Comparison of ENCODE assay signal across 8 cellular contexts in the genomic region with DNA sequence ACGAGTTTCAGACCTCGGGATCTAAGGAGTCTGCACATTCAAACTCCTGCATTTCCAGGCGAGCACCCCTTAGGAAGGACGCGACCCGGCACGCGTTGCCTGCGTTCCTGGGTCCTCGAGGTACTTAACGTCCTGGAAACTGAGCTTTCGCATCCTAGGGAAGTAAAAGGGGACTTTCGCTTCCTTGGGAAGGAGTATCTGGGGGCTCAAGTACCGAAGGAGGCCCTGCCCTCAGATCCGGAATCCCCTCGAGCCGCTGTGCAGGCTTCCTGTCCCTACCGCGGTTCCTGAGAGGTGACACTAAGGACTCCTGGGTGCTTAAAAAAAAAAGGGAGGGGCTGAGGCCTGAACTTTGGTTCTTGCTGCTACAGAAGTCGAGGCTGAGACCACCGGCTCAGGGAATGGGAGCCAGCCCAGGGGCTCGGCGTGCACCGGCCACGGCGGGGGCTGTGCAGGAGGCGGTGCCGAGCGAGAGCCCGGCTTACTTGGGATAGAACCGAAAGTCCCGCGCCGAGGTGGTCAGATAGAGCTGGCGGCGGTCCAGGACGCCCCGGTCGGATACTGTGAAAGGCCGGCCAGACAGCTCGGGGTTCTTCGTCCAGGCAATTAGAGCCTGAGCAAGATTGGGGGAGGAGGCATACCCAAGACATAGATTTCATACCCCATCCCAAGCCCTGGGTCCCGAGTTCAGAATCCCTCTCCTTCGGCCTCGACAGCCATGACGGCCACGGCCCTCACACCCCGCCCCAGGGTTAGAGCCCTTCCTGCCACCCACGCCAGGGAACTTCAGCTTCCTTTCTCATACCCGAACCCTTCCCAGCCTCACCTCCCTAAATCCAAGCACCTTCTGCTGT. TPM values are rescaled to one million over a fixed set of nuclear protein-coding genes. Genes with fewer than 3 reads are reported as not detected.
A peak's percentile ranks its signal among the peaks of the same experiment; 100 is the strongest.
DNase-seq lines count a peak whose midpoint lies in the region; FAIRE-seq and TF ChIP-seq lines count a peak whose summit lies in the region.
"Not testable (repeated sequence)": the region's sequence is repeated elsewhere in the genome, so short reads cannot be mapped to it uniquely, and the experiment has no call there.

No MANE protein-coding gene starts in this region.

- DNase-seq in BE2C; H54 (ENCODE audit: insufficient read length, low spot score): not testable (repeated sequence)
- DNase-seq in PC-9, result peak in 1 of 2 experiments; percentile 36
- DNase-seq in activated T-cell treated with anti-CD3 and anti-CD28 coated beads, Interleukin-2, amount 50 U/mL, for 48 hours, result peak; percentile 41 to 43
- peak; percentile 19 for DNase-seq in dermis blood vessel endothelial cell
- DNase-seq in stimulated activated naive CD4-positive, alpha-beta T cell treated with Interleukin-2 at 50 U/mL for 16 hours (lab: John Stamatoyannopoulos, UW), result peak; percentile 7

- H4K20me1 ChIP-seq in PC-9 (ENCODE audit: insufficient read depth), result not testable (repeated sequence)

- not testable (repeated sequence) for TF ChIP-seq CTCF in BE2C (IDR thresholded peaks at IDR 0.05; ENCODE audit: low read depth, low read length); PC-9 (conservative IDR thresholded peaks at IDR 0.05); nephron (IDR thresholded peaks at IDR 0.05; ENCODE audit: unreplicated experiment in 3 of 3)

- FAIRE-seq in H54 (lab: Jason Lieb, UNC), result not testable (repeated sequence)

- peaks cover 12% of the 10 kb centered on the region for H3K4me1 ChIP-seq in BE2C
- H3K4me1 ChIP-seq in PC-9 (replicated peaks; ENCODE audit: insufficient read depth); iPS-15b (ENCODE audit: control insufficient read depth, insufficient read depth, low read length): not testable (repeated sequence)

- H3K9me3 ChIP-seq in BE2C; PC-9 (ENCODE audit: insufficient read depth, low read depth); iPS-15b (ENCODE audit: control insufficient read depth, insufficient read depth, low read length): not testable (repeated sequence)

- not testable (repeated sequence) for H3K27me3 ChIP-seq in BE2C; PC-9 (ENCODE audit: insufficient read depth, low read depth)
- peaks cover 30% of the 10 kb centered on the region for H3K27me3 ChIP-seq in iPS-15b (ENCODE audit: control insufficient read depth, insufficient read depth, low read length)

- peak overlapping the region; percentile 81 for H3K4me2 ChIP-seq in PC-9

- H3K9me3 Mint-ChIP-seq in nephron, result not testable (repeated sequence)

- H3K4me1 Mint-ChIP-seq in nephron, result not testable (repeated sequence)

- H3K9ac ChIP-seq in iPS-15b (ENCODE audit: low read depth, low read length), result not testable (repeated sequence)

- H2AFZ ChIP-seq in PC-9, result 0 out of 2 replicates have a peak overlapping the region, but pooled peaks have one; percentile 30

- H3K27ac ChIP-seq in PC-9, result not testable (repeated sequence)

- TSS peak; percentile 84 for BruUV-seq in PC-9 (replicated peaks; lab: Mats Ljungman, UMichigan)

- peak overlapping the region; percentile 62 for H3K4me3 ChIP-seq in BE2C (ENCODE audit: low read depth, low read length)
- H3K4me3 ChIP-seq in PC-9, result peak overlapping the region; percentile 48; the same call in 1 of the 2 replicates
- H3K4me3 ChIP-seq in iPS-15b (ENCODE audit: low read depth, low read length), result peak overlapping the region; percentile 50

- intact Hi-C loops in PC-9 (cut with micrococcal nuclease; ENCODE audit: unreplicated experiment), result loop anchor here (5.0 kb wide), 1 partner anchor 39 kb away; a partner anchor contains a TSS

- peak overlapping the region; percentile 57 to 62 (median 60) for H3K4me3 Mint-ChIP-seq in nephron

- TF ChIP-seq POLR2A in H54 (IDR thresholded peaks at IDR 0.05; ENCODE audit: low read depth, low read length), result peak; percentile 23; the same call in 1 of the 2 replicates

- H3K27ac Mint-ChIP-seq in nephron, result not testable (repeated sequence)

- H3F3A ChIP-seq in PC-9 (ENCODE audit: insufficient read depth, low read depth), result peaks cover 29% of the 10 kb centered on the region

- CTCF ChIA-PET in PC-9 (lab: Charles Lee), result interaction anchor here (0.6 to 1.4 kb wide), 3 partner anchors 23 to 55 kb away, joined by 3 to 11 read pairs (median 8); no protein-coding TSS in a partner anchor

- H3K36me3 ChIP-seq in BE2C, result peaks cover 17% of the 10 kb centered on the region
- H3K36me3 ChIP-seq in PC-9 (ENCODE audit: low read depth), result not testable (repeated sequence)
- peaks cover 25% of the 10 kb centered on the region for H3K36me3 ChIP-seq in iPS-15b (ENCODE audit: control insufficient read depth, insufficient read depth, low read length)

- peaks cover 44% of the 10 kb centered on the region for H3K27me3 Mint-ChIP-seq in nephron (ENCODE audit: low read depth)

- peaks cover 11% of the 10 kb centered on the region for H3K36me3 Mint-ChIP-seq in nephron (ENCODE audit: low read depth)

- POLR2A ChIA-PET in PC-9 (lab: Charles Lee; ENCODE audit: unreplicated experiment), result interaction anchor here (0.5 to 1.1 kb wide), 4 partner anchors 25 to 658 kb away, joined by 3 to 10 read pairs (median 8); a partner anchor contains a TSS

- H3K9me2 ChIP-seq in PC-9 (ENCODE audit: insufficient read depth), result not testable (repeated sequence)

- not testable (repeated sequence) for H3K79me2 ChIP-seq in PC-9 (ENCODE audit: low read depth)

RNA-seq across cellular contexts. Expression of a gene that starts 1.7 kb away (rescaled TPM):
- polyA plus RNA-seq in BE2C (2012; ENCODE audit: insufficient read depth, insufficient read length, low read depth), result 3.1 TPM
- total RNA-seq in PC-9 (2021), result 1.6 and 3.5 TPM in 2 replicates
- total RNA-seq in dermis blood vessel endothelial cell, result not detected in 2 replicates

RNA-seq across cellular contexts. Expression of a gene that starts 5.5 kb away (rescaled TPM):
- not detected for polyA plus RNA-seq in BE2C (2012; ENCODE audit: insufficient read depth, insufficient read length, low read depth)
- not detected in 2 replicates for total RNA-seq in PC-9 (2021)
- not detected in 2 replicates for total RNA-seq in dermis blood vessel endothelial cell

RNA-seq across cellular contexts. Expression of a gene that starts 13.1 kb away (rescaled TPM):
- 3.0 TPM for polyA plus RNA-seq in BE2C (2012; ENCODE audit: insufficient read depth, insufficient read length, low read depth)
- total RNA-seq in PC-9 (2021) (not detected in 2 replicates), dermis blood vessel endothelial cell (not detected in 2 replicates)

RNA-seq across cellular contexts. Expression of a gene that starts 18.1 kb away (rescaled TPM):
- 3.4 TPM for polyA plus RNA-seq in BE2C (2012; ENCODE audit: insufficient read depth, insufficient read length, low read depth)
- total RNA-seq in PC-9 (2021) (0.83 TPM in 1 of 2 replicates, not detected in the other), dermis blood vessel endothelial cell (not detected in 2 replicates)

RNA-seq across cellular contexts. Expression of a gene that starts 24.9 kb away (rescaled TPM):
- polyA plus RNA-seq in BE2C (2012; ENCODE audit: insufficient read depth, insufficient read length, low read depth), result 359 TPM
- 175 and 179 TPM in 2 replicates for total RNA-seq in PC-9 (2021)
- 172 and 278 TPM in 2 replicates for total RNA-seq in dermis blood vessel endothelial cell
